Comparison of ENCODE assay signal across 8 cellular contexts in the genomic region with DNA sequence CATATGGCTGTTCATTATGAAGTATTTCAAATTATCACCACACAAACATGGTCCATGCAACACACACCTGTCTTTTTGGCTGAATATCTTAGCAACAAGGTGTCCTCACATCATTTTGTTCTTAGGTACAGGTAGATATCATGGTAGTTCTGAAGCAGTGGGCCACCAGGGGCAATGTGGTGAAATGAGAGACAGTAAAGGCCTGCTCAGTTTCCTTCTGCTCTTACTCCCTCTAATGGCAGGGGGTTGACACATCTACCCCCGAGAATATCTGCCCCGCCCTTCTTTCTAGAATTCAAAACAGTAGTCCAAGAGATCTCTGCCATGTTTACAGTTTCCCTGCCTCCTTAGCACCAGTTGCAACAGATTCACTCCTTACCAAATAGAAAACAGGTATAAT.
DNase-seq lines count a peak whose midpoint lies in the region; ATAC-seq and FAIRE-seq lines count a peak whose summit lies in the region.

No MANE protein-coding gene starts in this region.

- H3K9me3 Mint-ChIP-seq in activated naive CD8-positive, alpha-beta T cell treated with anti-CD3 and anti-CD28 coated beads, Interleukin-2, amount 50 U/mL, for 24 hours: no peaks in the 10 kb centered on the region
- H3K9me3 Mint-ChIP-seq in naive thymus-derived CD4-positive, alpha-beta T cell: peaks cover 0 to 4% (median 0%) of the 10 kb centered on the region in 11 donors

- DNase-seq in COLO668 (lab: John Stamatoyannopoulos, UW; ENCODE audit: unreplicated experiment) (peak; percentile 41), GM19239 (ENCODE audit: insufficient read length, low spot score) (peak; percentile 10), NCI-H2081 treated with DMSO at 0.1 percent for 48 hours (lab: John Stamatoyannopoulos, UW) (peak; percentile 64), putamen (ENCODE audit: low spot score) (no peak), epidermal melanocyte (ENCODE audit: insufficient read length, low spot score) (no peak)
- no peak for DNase-seq in activated naive CD8-positive, alpha-beta T cell treated with anti-CD3 and anti-CD28 coated beads, Interleukin-2, amount 50 U/mL, for 24 hours
- DNase-seq in naive thymus-derived CD4-positive, alpha-beta T cell: no peak

- POLR2A ChIA-PET in naive thymus-derived CD4-positive, alpha-beta T cell (lab: Charles Lee): no interaction called here

- intact Hi-C loops in naive thymus-derived CD4-positive, alpha-beta T cell (cut with micrococcal nuclease): no loop called here

- H3K9me3 ChIP-seq in naive thymus-derived CD4-positive, alpha-beta T cell (ENCODE audit: control insufficient read depth in 2 of 3, low read length in 3 of 3): no peaks in the 10 kb centered on the region

- no peaks in the 10 kb centered on the region for H3K4me1 ChIP-seq in naive thymus-derived CD4-positive, alpha-beta T cell (ENCODE audit: control insufficient read depth in 2 of 2, insufficient read depth in 2 of 2, low read length in 2 of 2)

- no peaks in the 10 kb centered on the region for H3K27me3 Mint-ChIP-seq in activated naive CD8-positive, alpha-beta T cell treated with anti-CD3 and anti-CD28 coated beads, Interleukin-2, amount 50 U/mL, for 24 hours
- H3K27me3 Mint-ChIP-seq in naive thymus-derived CD4-positive, alpha-beta T cell: peaks cover 0 to 3% (median 0%) of the 10 kb centered on the region in 5 donors

- H3K27me3 ChIP-seq in naive thymus-derived CD4-positive, alpha-beta T cell (ENCODE audit: control insufficient read depth in 2 of 2, insufficient read depth in 2 of 2, low read length in 2 of 2): no peaks in the 10 kb centered on the region

- no peak overlapping the region for H3K27ac Mint-ChIP-seq in activated naive CD8-positive, alpha-beta T cell treated with anti-CD3 and anti-CD28 coated beads, Interleukin-2, amount 50 U/mL, for 24 hours
- no peak overlapping the region for H3K27ac Mint-ChIP-seq in naive thymus-derived CD4-positive, alpha-beta T cell

- peak; percentile 90 for ATAC-seq in HG03095 (IDR thresholded peaks at IDR 0.05; ENCODE audit: unreplicated experiment)
- peak; percentile 65 for ATAC-seq in activated naive CD8-positive, alpha-beta T cell treated with anti-CD3 and anti-CD28 coated beads, Interleukin-2, amount 50 U/mL, for 24 hours
- peak; percentile 68 for ATAC-seq in naive thymus-derived CD4-positive, alpha-beta T cell

- no peaks in the 10 kb centered on the region for H3K36me3 Mint-ChIP-seq in activated naive CD8-positive, alpha-beta T cell treated with anti-CD3 and anti-CD28 coated beads, Interleukin-2, amount 50 U/mL, for 24 hours (ENCODE audit: low read depth)
- H3K36me3 Mint-ChIP-seq in naive thymus-derived CD4-positive, alpha-beta T cell: no peaks in the 10 kb centered on the region

- no peak overlapping the region for H3K4me3 ChIP-seq in naive thymus-derived CD4-positive, alpha-beta T cell (ENCODE audit: low read length)

- H3K36me3 ChIP-seq in naive thymus-derived CD4-positive, alpha-beta T cell (ENCODE audit: control insufficient read depth in 2 of 3, insufficient read depth in 3 of 3, low read length in 3 of 3): no peaks in the 10 kb centered on the region

- H3K4me3 Mint-ChIP-seq in activated naive CD8-positive, alpha-beta T cell treated with anti-CD3 and anti-CD28 coated beads, Interleukin-2, amount 50 U/mL, for 24 hours: no peak overlapping the region
- no peak overlapping the region for H3K4me3 Mint-ChIP-seq in naive thymus-derived CD4-positive, alpha-beta T cell

- no peak overlapping the region for H3K27ac ChIP-seq in naive thymus-derived CD4-positive, alpha-beta T cell (ENCODE audit: low read depth, low read length)

- FAIRE-seq in GM19239 (lab: Jason Lieb, UNC): peak; percentile 35

- CTCF ChIA-PET in naive thymus-derived CD4-positive, alpha-beta T cell (lab: Charles Lee): no interaction called here

- H3K4me1 Mint-ChIP-seq in activated naive CD8-positive, alpha-beta T cell treated with anti-CD3 and anti-CD28 coated beads, Interleukin-2, amount 50 U/mL, for 24 hours: peaks cover 9% of the 10 kb centered on the region
- H3K4me1 Mint-ChIP-seq in naive thymus-derived CD4-positive, alpha-beta T cell: no peaks in the 10 kb centered on the region

Comparison
In these comparisons a context has a peak if more than half of its experiments do, and no peak if none do; other contexts are left out.
1. DNase-seq: peak in COLO668 (single experiment), GM19239 (single experiment) and NCI-H2081 treated with DMSO at 0.1 percent for 48 hours (single experiment); none in activated naive CD8-positive, alpha-beta T cell treated with anti-CD3 and anti-CD28 coated beads, Interleukin-2, amount 50 U/mL, for 24 hours (single experiment), naive thymus-derived CD4-positive, alpha-beta T cell (0 of 9), putamen (single experiment) and epidermal melanocyte (single experiment).
2. Peak in every context shown above with its lines, with median percentiles within 50 percentile points of each other: ATAC-seq.